15 cellular contexts compared by ENCODE assay signal in genomic region chr7:5553298-5553877, GRCh38. TPM values are rescaled to one million over a fixed set of nuclear protein-coding genes. Genes with fewer than 3 reads are reported as not detected.
DNase-seq lines count a peak whose midpoint lies in the region; ATAC-seq and TF ChIP-seq lines count a peak whose summit lies in the region.
"Had no signal": no experiment of that assay in that cellular context is flagged by ENCODE, and none has a peak within 500 bp of the region (broad histone marks: within the 10 kb centered on the region; RNA-seq: fewer than 3 reads in every experiment).

No MANE protein-coding gene starts in this region.

- ATAC-seq in Right ventricle myocardium inferior: no peak
- ATAC-seq in right lobe of liver: no peak
- ATAC-seq in GM19467 (IDR thresholded peaks at IDR 0.05; ENCODE audit: unreplicated experiment): no peak
- ATAC-seq in left lung: no peak

- TF ChIP-seq POLR2A in right lobe of liver (IDR thresholded peaks at IDR 0.05): no peak

- intact Hi-C loops in Right ventricle myocardium inferior (cut with DNase I): no loop called here
- intact Hi-C loops in right lobe of liver (cut with DNase I): no loop called here
- intact Hi-C loops in left lung (cut with DNase I): no loop called here

- H3K27ac ChIP-seq in right atrium auricular region (peak overlapping the region; percentile 99), right lobe of liver (peak overlapping the region in 2 of 3 donors; percentile 36 to 62), left lung (no peak overlapping the region)

- no peaks in the 10 kb centered on the region for H3K27me3 ChIP-seq in right atrium auricular region
- no peaks in the 10 kb centered on the region for H3K27me3 ChIP-seq in right lobe of liver
- no peaks in the 10 kb centered on the region for H3K27me3 ChIP-seq in left lung

- TF ChIP-seq CTCF in right atrium auricular region (IDR thresholded peaks at IDR 0.05) (no peak), right lobe of liver (IDR thresholded peaks at IDR 0.05) (no peak), left lung (IDR thresholded peaks at IDR 0.05) (no peak)

- no peak overlapping the region for H3K4me3 ChIP-seq in right atrium auricular region
- H3K4me3 ChIP-seq in right lobe of liver: peak overlapping the region in 1 of 3 donors; percentile 21
- H3K4me3 ChIP-seq in left lung: no peak overlapping the region

- H3K9me3 ChIP-seq in right atrium auricular region (no peaks in the 10 kb centered on the region), right lobe of liver (no peaks in the 10 kb centered on the region), left lung (no peaks in the 10 kb centered on the region)

- H3K36me3 ChIP-seq in right atrium auricular region: no peaks in the 10 kb centered on the region
- no peaks in the 10 kb centered on the region for H3K36me3 ChIP-seq in right lobe of liver
- no peaks in the 10 kb centered on the region for H3K36me3 ChIP-seq in left lung

- 87% methylated on average over 5 of the region's 9 CpGs for WGBS in right lobe of liver (ENCODE audit: insufficient coverage, low coverage, low lambda C conversion rate, missing lambda C conversion rate)

- no peak for DNase-seq in right atrium auricular region (ENCODE audit: low spot score)
- no peak for DNase-seq in Right ventricle myocardium inferior (ENCODE audit: missing footprints)
- peak; percentile 68 for DNase-seq in SW480 (ENCODE audit: low spot score)
- DNase-seq in right lobe of liver: no peak
- no peak for DNase-seq in central memory CD4-positive, alpha-beta T cell
- DNase-seq in iPS-NIHi7 (ENCODE audit: extremely low spot score): no peak
- no peak for DNase-seq in left lung
- DNase-seq: activated B cell treated with CpG ODN at 0.5 μM for 24 hours; activated CD8-positive, alpha-beta memory T cell treated with anti-CD3 and anti-CD28 coated beads, Interleukin-2, amount 50 U/mL, for 4 hours; activated naive CD8-positive, alpha-beta T cell treated with anti-CD3 and anti-CD28 coated beads, Interleukin-2, amount 10 ng/mL, durations not matched to agents 7 days and 5 days; caudate nucleus; DMS 273 treated with DMSO at 0.1 percent for 48 hours; NCI-H2171 treated with DMSO at 0.1 percent for 48 hours; NK-92 treated with Interleukin-12 subunit alpha and Interleukin-12 subunit beta, amount 100 ng/mL, for 24 hours had no signal

- peaks cover 0 to 36% of the 10 kb centered on the region in 2 donors for H3K4me1 ChIP-seq in right atrium auricular region
- H3K4me1 ChIP-seq in right lobe of liver: peaks cover 0 to 33% (median 13%) of the 10 kb centered on the region in 4 donors
- peaks cover 20 to 43% of the 10 kb centered on the region in 2 donors for H3K4me1 ChIP-seq in left lung

RNA-seq across cellular contexts. Expression of gene ACTB, which starts 23.0 kb away (rescaled TPM):
- total RNA-seq in right atrium auricular region (1,000 to 10,000 TPM in 1 of 2 donors, 100 to 1,000 TPM in 1; 979 to 1,431 TPM), Right ventricle myocardium inferior (934 TPM), right lobe of liver (1,000 to 10,000 TPM; 1,195 to 2,421 (median 1,468) TPM), left lung (1,000 to 10,000 TPM; 5,052 to 7,325 TPM)

RNA-seq across cellular contexts. Expression of gene FSCN1, which starts 39.2 kb away (rescaled TPM):
- total RNA-seq in right atrium auricular region (10 to 100 TPM; 14.4 to 31.2 TPM), Right ventricle myocardium inferior (12.9 TPM), right lobe of liver (10 to 100 TPM in 5 of 6 experiments, 1 to 10 TPM in 1; 9.1 to 26.2 (median 11.9) TPM), left lung (10 to 100 TPM; 52.3 to 72.5 TPM)

RNA-seq across cellular contexts. Expression of gene FBXL18, which starts 39.8 kb away (rescaled TPM):
- total RNA-seq in right atrium auricular region (1 to 10 TPM; 6.7 to 7.8 TPM), Right ventricle myocardium inferior (6.5 TPM), right lobe of liver (1 to 10 TPM; 3.5 to 8.5 (median 4.7) TPM), left lung (10 to 100 TPM; 11.8 to 12.1 TPM)

Comparison
In these comparisons a context has a peak if more than half of its experiments do, and no peak if none do; other contexts are left out.
1. H3K27ac ChIP-seq: peak in right atrium auricular region (2 of 2) and right lobe of liver (2 of 3); none in left lung (0 of 2).